In genomic region chr13:102400619-102401125, GRCh38 we compare ENCODE assay signal across 9 cellular contexts. TPM values are rescaled to one million over a fixed set of nuclear protein-coding genes. Genes with fewer than 3 reads are reported as not detected.
DNase-seq lines count a peak whose midpoint lies in the region; ATAC-seq and TF ChIP-seq lines count a peak whose summit lies in the region.
"Had no signal": no experiment of that assay in that cellular context is flagged by ENCODE, and none has a peak within 500 bp of the region (broad histone marks: within the 10 kb centered on the region; RNA-seq: fewer than 3 reads in every experiment).

No MANE protein-coding gene starts in this region.

- H3K4me1 Mint-ChIP-seq in central memory CD8-positive, alpha-beta T cell: peaks cover 27% of the 10 kb centered on the region

- H3K9me3 ChIP-seq in HUES64 (ENCODE audit: insufficient read depth, low read depth, low read length): no peaks in the 10 kb centered on the region
- no peaks in the 10 kb centered on the region for H3K9me3 ChIP-seq in right lobe of liver
- no peaks in the 10 kb centered on the region for H3K9me3 ChIP-seq in thoracic aorta
- H3K9me3 ChIP-seq: adrenal gland had no signal

- DNase-seq in AG10803 (ENCODE audit: low read depth) (no peak), right lobe of liver (peak in 2 of 3 donors; percentile 41 to 48), thoracic aorta (ENCODE audit: low spot score) (no peak), T1000 (lab: John Stamatoyannopoulos, UW) (no peak), foreskin melanocyte (no peak), GM13976 (ENCODE audit: low spot score) (no peak)
- no peak for DNase-seq in central memory CD8-positive, alpha-beta T cell (ENCODE audit: low spot score in 2 of 2)

- H3K27ac Mint-ChIP-seq in central memory CD8-positive, alpha-beta T cell (ENCODE audit: low read depth): no peak overlapping the region

- H3K36me3 Mint-ChIP-seq in central memory CD8-positive, alpha-beta T cell (ENCODE audit: insufficient read depth): peaks cover 6% of the 10 kb centered on the region

- H3K4me3 Mint-ChIP-seq in central memory CD8-positive, alpha-beta T cell: peak overlapping the region; percentile 54

- H3K27ac ChIP-seq in HUES64 (ENCODE audit: low read depth, low read length): no peak overlapping the region
- H3K27ac ChIP-seq in right lobe of liver: peak overlapping the region in 1 of 3 donors; percentile 16
- no peak overlapping the region for H3K27ac ChIP-seq in thoracic aorta

- no peak for TF ChIP-seq CTCF in AG10803 (conservative IDR thresholded peaks at IDR 0.05; ENCODE audit: low read length)
- TF ChIP-seq CTCF in right lobe of liver (IDR thresholded peaks at IDR 0.05): no peak
- TF ChIP-seq CTCF in thoracic aorta (IDR thresholded peaks at IDR 0.05): no peak
- TF ChIP-seq CTCF in GM13976 (IDR thresholded peaks at IDR 0.05; ENCODE audit: borderline replicate concordance, control extremely low read depth, extremely low read depth, insufficient read depth, missing control alignments): no peak

- peak overlapping the region; percentile 39; the same call in 1 of the 2 replicates for H3K9ac ChIP-seq in HUES64 (ENCODE audit: low read depth, low read length)

- in situ Hi-C loops in GM13976 (cut with MboI; ENCODE audit: low sequenced_read_pairs, unreplicated experiment): no loop called here

- WGBS in HUES64: 1% methylated on average over 25 of the region's 25 CpGs
- WGBS in right lobe of liver (ENCODE audit: insufficient coverage, low coverage, low lambda C conversion rate, missing lambda C conversion rate): 0% methylated on average over 21 of the region's 25 CpGs

- TF ChIP-seq POLR2A in right lobe of liver (IDR thresholded peaks at IDR 0.05): peak; percentile 9

- H3K36me3 ChIP-seq in HUES64 (ENCODE audit: insufficient read depth, low read length) (no peaks in the 10 kb centered on the region), right lobe of liver (no peaks in the 10 kb centered on the region), thoracic aorta (no peaks in the 10 kb centered on the region)
- H3K36me3 ChIP-seq: adrenal gland had no signal

- intact Hi-C loops in right lobe of liver (cut with DNase I): no loop called here

- H3K27me3 Mint-ChIP-seq in central memory CD8-positive, alpha-beta T cell: peaks cover 79% of the 10 kb centered on the region

- H3K9me3 Mint-ChIP-seq in central memory CD8-positive, alpha-beta T cell: no peaks in the 10 kb centered on the region

- peaks cover 86% of the 10 kb centered on the region for H3K27me3 ChIP-seq in HUES64 (ENCODE audit: insufficient read depth, low read length)
- H3K27me3 ChIP-seq in right lobe of liver: no peaks in the 10 kb centered on the region
- H3K27me3 ChIP-seq in thoracic aorta (replicated peaks; ENCODE audit: insufficient read depth): no peaks in the 10 kb centered on the region

- no peak for ATAC-seq in central memory CD8-positive, alpha-beta T cell (replicated peaks; ENCODE audit: extremely low read depth, poor library complexity, severe bottlenecking)
- ATAC-seq in right lobe of liver: peak; percentile 33 to 64 (median 50)
- ATAC-seq in thoracic aorta (ENCODE audit: insufficient number of reproducible peaks, low FRiP score, low read depth): peak; percentile 31

- H3K4me1 ChIP-seq in HUES64 (ENCODE audit: insufficient read depth, low read length) (peaks cover 12% of the 10 kb centered on the region), right lobe of liver (peaks cover 0 to 10% (median 0%) of the 10 kb centered on the region in 4 donors), thoracic aorta (ENCODE audit: control insufficient read depth in 1 of 2, low read depth in 2 of 2) (peaks cover 0 to 23% of the 10 kb centered on the region in 2 donors)
- H3K4me1 ChIP-seq: adrenal gland had no signal

- H3K4me3 ChIP-seq in AG10803 (ENCODE audit: low read length) (peak overlapping the region; percentile 44), HUES64 (ENCODE audit: low read length) (peak overlapping the region; percentile 71), right lobe of liver (peak overlapping the region; percentile 38 to 67 (median 60)), thoracic aorta (peak overlapping the region; percentile 84)

RNA-seq across cellular contexts. Expression of gene FGF14, which starts 1.2 kb away (rescaled TPM):
- polyA plus RNA-seq in HUES64 (2013, experiment 1 of 2): 0.30 TPM
- 0.13 TPM for polyA plus RNA-seq in HUES64 (2013, experiment 2 of 2)
- 1 to 10 TPM in 4 of 6 experiments, under 1 TPM in 2; 0.42 to 6.3 (median 1.2) TPM for total RNA-seq in right lobe of liver
- under 1 TPM; 0.14 TPM for total RNA-seq in thoracic aorta

Comparison
In these comparisons a context has a peak if more than half of its experiments do, and no peak if none do; other contexts are left out.
1. DNase-seq: peak in right lobe of liver (2 of 3); none in AG10803 (single experiment), central memory CD8-positive, alpha-beta T cell (0 of 2), thoracic aorta (single experiment), T1000 (single experiment), foreskin melanocyte (single experiment) and GM13976 (single experiment).
2. Peak in every context shown above with its lines, with median percentiles within 50 percentile points of each other: H3K4me3 ChIP-seq.